Comparison of ENCODE assay signal across 10 cellular contexts in the genomic region with DNA sequence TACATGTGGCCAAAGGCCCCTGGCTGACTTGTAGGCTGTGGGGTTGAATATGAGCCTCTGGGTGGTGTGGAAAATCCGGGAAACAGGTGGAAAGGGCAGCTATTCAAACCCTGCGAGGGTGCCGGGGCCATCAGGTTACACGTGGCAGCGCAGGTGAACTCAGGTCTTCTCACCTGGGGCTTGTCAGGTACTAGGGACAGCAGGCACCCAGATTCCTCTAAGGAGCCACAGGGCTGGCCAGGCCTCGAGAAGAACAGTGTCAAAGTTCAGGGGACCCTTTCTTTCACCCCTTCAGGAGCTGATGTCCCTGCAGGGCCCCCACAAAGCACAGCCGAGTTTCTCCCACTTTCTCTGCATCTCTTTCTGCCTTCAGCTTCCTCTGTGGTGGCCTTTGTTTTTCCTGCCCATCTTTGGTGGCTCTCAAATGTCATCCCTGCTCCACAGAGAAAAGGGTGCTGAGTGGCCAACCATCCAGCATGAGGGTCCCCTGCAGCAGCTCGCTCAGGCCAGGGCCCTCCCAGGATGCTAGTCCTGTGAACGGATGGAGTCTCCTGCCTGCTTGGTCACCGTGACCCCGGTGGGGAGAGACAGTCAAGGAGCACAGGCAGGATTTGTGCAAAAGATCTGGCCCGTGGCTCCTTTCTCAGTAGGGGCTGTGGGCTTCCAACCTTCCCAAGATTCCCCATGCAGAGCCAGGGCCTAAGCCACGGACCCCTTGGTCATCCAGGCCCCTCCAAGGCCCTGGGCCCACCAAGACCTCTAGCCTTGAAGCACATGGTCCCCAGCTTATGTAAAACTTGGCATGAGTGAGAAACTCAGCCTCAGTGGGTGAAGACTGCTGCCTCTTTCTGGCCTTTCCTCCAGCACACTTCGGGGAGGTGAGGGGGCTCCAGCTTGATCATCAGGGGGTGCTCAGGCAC. TPM values are rescaled to one million over a fixed set of nuclear protein-coding genes. Genes with fewer than 3 reads are reported as not detected.
"Had no signal": no experiment of that assay in that cellular context is flagged by ENCODE, and none has a peak within 500 bp of the region (broad histone marks: within the 10 kb centered on the region; RNA-seq: fewer than 3 reads in every experiment).

No MANE protein-coding gene starts in this region.

RNA-seq across cellular contexts. Expression of a gene that starts 42.2 kb away (rescaled TPM):
- total RNA-seq: activated naive CD4-positive, alpha-beta T cell treated with anti-CD3 and anti-CD28 coated beads for 36 hours; adrenal gland; aorta; cardiac muscle cell; hepatocyte; myocyte; ovary; prostate gland; smooth muscle cell had no signal
- polyA plus RNA-seq: aorta, cardiac muscle cell, hepatocyte, SK-N-SH, smooth muscle cell had no signal
